1 cellular context compared by ENCODE assay signal in the genomic region with DNA sequence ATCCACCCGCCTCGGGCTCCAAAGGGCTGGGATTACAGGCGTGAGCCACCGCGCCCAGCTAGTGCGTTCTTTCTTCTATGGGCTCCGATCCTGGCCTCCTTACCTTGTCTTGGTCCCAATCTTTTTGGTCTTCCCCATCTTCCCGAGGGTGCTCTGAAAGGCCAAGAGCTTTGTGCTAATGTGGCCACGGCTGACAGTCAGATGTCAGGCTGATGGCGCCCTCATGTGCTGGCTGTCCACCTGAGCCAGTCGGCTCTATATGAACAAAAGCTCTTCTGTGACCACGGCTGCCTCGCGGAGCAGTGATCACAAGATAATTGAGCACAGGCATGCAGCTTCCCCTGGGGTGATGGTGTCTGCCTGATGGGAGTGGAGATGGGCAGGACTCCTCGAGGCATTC.
TF ChIP-seq lines count a peak whose summit lies in the region.

No MANE protein-coding gene starts in this region.

TF ChIP-seq in K562, 482 proteins besides CTCF, POLR2A, EP300 and RAD21 (continued from another document):
- TF ChIP-seq, protein P1, sequence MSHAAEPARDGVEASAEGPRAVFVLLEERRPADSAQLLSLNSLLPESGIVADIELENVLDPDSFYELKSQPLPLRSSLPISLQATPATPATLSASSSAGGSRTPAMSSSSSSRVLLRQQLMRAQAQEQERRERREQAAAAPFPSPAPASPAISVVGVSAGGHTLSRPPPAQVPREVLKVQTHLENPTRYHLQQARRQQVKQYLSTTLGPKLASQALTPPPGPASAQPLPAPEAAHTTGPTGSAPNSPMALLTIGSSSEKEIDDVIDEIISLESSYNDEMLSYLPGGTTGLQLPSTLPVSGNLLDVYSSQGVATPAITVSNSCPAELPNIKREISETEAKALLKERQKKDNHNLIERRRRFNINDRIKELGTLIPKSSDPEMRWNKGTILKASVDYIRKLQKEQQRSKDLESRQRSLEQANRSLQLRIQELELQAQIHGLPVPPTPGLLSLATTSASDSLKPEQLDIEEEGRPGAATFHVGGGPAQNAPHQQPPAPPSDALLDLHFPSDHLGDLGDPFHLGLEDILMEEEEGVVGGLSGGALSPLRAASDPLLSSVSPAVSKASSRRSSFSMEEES (CRISPR knock-in tag; IDR thresholded peaks at IDR 0.05) = no peak
- TF ChIP-seq SMC3 (conservative IDR thresholded peaks at IDR 0.05; ENCODE audit: insufficient read depth, low read depth, low read length) (peak; percentile 30; the same call in 1 of the 2 replicates), MYC (IDR thresholded peaks at IDR 0.05; ENCODE audit: low read depth, low read length) (0 out of 2 replicates have a peak, but pooled peaks have one; percentile 16), MYC (CRISPR knock-in tag; IDR thresholded peaks at IDR 0.05; ENCODE audit: borderline replicate concordance, low read depth) (no peak), ZNF707 (CRISPR knock-in tag; conservative IDR thresholded peaks at IDR 0.05) (no peak), ATF1 (CRISPR knock-in tag; IDR thresholded peaks at IDR 0.05) (no peak), ATF1 (tag; IDR thresholded peaks at IDR 0.05) (0 out of 2 replicates have a peak, but pooled peaks have one; percentile 24), ATF7 (IDR thresholded peaks at IDR 0.05) (0 out of 2 replicates have a peak, but pooled peaks have one; percentile 23), GATA2 (CRISPR knock-in tag; IDR thresholded peaks at IDR 0.05) (peak; percentile 83), L3MBTL2 (IDR thresholded peaks at IDR 0.05) (peak; percentile 69), ZNF431 (CRISPR knock-in tag; IDR thresholded peaks at IDR 0.05) (no peak), CBFB (CRISPR knock-in tag; IDR thresholded peaks at IDR 0.05) (0 out of 2 replicates have a peak, but pooled peaks have one; percentile 52), ZNF263 (CRISPR knock-in tag; IDR thresholded peaks at IDR 0.05; ENCODE audit: borderline replicate concordance) (peak; percentile 95), CTBP1 (IDR thresholded peaks at IDR 0.05; ENCODE audit: borderline replicate concordance) (peak; percentile 93), ILF3 (IDR thresholded peaks at IDR 0.05; ENCODE audit: borderline replicate concordance) (no peak), KLF16 (IDR thresholded peaks at IDR 0.05) (no peak), CBX3 (IDR thresholded peaks at IDR 0.05; ENCODE audit: borderline replicate concordance in 1 of 2, low read length in 2 of 2) (0 out of 3 replicates have a peak, but pooled peaks of 1 of the 2 experiments have one; percentile 9)
- TF ChIP-seq, protein P2, sequence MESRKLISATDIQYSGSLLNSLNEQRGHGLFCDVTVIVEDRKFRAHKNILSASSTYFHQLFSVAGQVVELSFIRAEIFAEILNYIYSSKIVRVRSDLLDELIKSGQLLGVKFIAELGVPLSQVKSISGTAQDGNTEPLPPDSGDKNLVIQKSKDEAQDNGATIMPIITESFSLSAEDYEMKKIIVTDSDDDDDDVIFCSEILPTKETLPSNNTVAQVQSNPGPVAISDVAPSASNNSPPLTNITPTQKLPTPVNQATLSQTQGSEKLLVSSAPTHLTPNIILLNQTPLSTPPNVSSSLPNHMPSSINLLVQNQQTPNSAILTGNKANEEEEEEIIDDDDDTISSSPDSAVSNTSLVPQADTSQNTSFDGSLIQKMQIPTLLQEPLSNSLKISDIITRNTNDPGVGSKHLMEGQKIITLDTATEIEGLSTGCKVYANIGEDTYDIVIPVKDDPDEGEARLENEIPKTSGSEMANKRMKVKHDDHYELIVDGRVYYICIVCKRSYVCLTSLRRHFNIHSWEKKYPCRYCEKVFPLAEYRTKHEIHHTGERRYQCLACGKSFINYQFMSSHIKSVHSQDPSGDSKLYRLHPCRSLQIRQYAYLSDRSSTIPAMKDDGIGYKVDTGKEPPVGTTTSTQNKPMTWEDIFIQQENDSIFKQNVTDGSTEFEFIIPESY (CRISPR knock-in tag; IDR thresholded peaks at IDR 0.05) = peak; percentile 67
- TF ChIP-seq, protein P3, sequence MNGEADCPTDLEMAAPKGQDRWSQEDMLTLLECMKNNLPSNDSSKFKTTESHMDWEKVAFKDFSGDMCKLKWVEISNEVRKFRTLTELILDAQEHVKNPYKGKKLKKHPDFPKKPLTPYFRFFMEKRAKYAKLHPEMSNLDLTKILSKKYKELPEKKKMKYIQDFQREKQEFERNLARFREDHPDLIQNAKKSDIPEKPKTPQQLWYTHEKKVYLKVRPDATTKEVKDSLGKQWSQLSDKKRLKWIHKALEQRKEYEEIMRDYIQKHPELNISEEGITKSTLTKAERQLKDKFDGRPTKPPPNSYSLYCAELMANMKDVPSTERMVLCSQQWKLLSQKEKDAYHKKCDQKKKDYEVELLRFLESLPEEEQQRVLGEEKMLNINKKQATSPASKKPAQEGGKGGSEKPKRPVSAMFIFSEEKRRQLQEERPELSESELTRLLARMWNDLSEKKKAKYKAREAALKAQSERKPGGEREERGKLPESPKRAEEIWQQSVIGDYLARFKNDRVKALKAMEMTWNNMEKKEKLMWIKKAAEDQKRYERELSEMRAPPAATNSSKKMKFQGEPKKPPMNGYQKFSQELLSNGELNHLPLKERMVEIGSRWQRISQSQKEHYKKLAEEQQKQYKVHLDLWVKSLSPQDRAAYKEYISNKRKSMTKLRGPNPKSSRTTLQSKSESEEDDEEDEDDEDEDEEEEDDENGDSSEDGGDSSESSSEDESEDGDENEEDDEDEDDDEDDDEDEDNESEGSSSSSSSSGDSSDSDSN (IDR thresholded peaks at IDR 0.05; ENCODE audit: borderline replicate concordance in 1 of 2, low read depth in 2 of 2, low read length in 2 of 2) = 0 out of 4 replicates have a peak, but pooled peaks of 1 of the 2 experiments have one; percentile 44
- TF ChIP-seq, protein P4, sequence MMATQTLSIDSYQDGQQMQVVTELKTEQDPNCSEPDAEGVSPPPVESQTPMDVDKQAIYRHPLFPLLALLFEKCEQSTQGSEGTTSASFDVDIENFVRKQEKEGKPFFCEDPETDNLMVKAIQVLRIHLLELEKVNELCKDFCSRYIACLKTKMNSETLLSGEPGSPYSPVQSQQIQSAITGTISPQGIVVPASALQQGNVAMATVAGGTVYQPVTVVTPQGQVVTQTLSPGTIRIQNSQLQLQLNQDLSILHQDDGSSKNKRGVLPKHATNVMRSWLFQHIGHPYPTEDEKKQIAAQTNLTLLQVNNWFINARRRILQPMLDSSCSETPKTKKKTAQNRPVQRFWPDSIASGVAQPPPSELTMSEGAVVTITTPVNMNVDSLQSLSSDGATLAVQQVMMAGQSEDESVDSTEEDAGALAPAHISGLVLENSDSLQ (IDR thresholded peaks at IDR 0.05) = peak; percentile 62
- TF ChIP-seq, protein P5, sequence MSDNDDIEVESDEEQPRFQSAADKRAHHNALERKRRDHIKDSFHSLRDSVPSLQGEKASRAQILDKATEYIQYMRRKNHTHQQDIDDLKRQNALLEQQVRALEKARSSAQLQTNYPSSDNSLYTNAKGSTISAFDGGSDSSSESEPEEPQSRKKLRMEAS (CRISPR knock-in tag; IDR thresholded peaks at IDR 0.05) = no peak
- TF ChIP-seq, protein P6, sequence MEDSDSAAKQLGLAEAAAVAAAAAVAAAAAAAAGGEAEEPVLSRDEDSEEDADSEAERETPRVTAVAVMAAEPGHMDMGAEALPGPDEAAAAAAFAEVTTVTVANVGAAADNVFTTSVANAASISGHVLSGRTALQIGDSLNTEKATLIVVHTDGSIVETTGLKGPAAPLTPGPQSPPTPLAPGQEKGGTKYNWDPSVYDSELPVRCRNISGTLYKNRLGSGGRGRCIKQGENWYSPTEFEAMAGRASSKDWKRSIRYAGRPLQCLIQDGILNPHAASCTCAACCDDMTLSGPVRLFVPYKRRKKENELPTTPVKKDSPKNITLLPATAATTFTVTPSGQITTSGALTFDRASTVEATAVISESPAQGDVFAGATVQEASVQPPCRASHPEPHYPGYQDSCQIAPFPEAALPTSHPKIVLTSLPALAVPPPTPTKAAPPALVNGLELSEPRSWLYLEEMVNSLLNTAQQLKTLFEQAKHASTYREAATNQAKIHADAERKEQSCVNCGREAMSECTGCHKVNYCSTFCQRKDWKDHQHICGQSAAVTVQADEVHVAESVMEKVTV (CRISPR knock-in tag; IDR thresholded peaks at IDR 0.05) = 0 out of 2 replicates have a peak, but pooled peaks have one; percentile 9
